Comparison of ENCODE assay signal across 8 cellular contexts in the genomic region with DNA sequence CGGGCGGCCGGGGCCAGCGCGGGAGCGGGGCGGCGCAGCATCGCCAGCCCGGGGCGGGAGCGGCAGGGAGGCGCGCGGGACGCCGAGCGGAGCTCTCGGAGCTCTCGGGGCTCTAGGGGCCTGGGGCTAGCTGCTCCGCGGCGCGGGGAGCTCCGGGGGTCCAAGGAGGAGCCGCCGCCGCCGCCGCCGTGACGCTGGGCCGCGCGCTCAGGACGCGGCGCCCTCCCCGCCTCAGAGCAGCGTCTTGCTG. TPM values are rescaled to one million over a fixed set of nuclear protein-coding genes. Genes with fewer than 3 reads are reported as not detected.
A peak's percentile ranks its signal among the peaks of the same experiment; 100 is the strongest.
DNase-seq lines count a peak whose midpoint lies in the region; ATAC-seq and TF ChIP-seq lines count a peak whose summit lies in the region.

No MANE protein-coding gene starts in this region.

- peaks cover 45% of the 10 kb centered on the region for H3K79me2 ChIP-seq in hepatocyte

- H3K9me3 Mint-ChIP-seq in CD14-positive monocyte, result peaks cover 0 to 3% (median 0%) of the 10 kb centered on the region in 7 donors
- H3K9me3 Mint-ChIP-seq in stimulated activated naive CD8-positive, alpha-beta T cell treated with anti-CD3 and anti-CD28 coated beads, Interleukin-15, Interleukin-2, amounts not matched to agents 100 ng/mL and 50 ng/mL, for 24 hours, result no peaks in the 10 kb centered on the region

- peaks cover 50% of the 10 kb centered on the region for H3K4me1 Mint-ChIP-seq in CD14-positive monocyte
- peaks cover 43% of the 10 kb centered on the region for H3K4me1 Mint-ChIP-seq in stimulated activated naive CD8-positive, alpha-beta T cell treated with anti-CD3 and anti-CD28 coated beads, Interleukin-15, Interleukin-2, amounts not matched to agents 100 ng/mL and 50 ng/mL, for 24 hours (ENCODE audit: low read depth)

- no peak for ATAC-seq in esophagus mucosa

- peak overlapping the region; percentile 83 for H3K27ac ChIP-seq in HEK293 (ENCODE audit: extremely low read depth, low read depth, low read length)
- peak overlapping the region; percentile 90 for H3K27ac ChIP-seq in WERI-Rb-1
- peak overlapping the region; percentile 48 for H3K27ac ChIP-seq in hepatocyte

- WGBS in hepatocyte (ENCODE audit: low lambda C conversion rate, missing lambda C conversion rate), result 2% methylated on average over 22 of the region's 40 CpGs

- TF ChIP-seq CTCF in CD14-positive monocyte (IDR thresholded peaks at IDR 0.05), result no peak
- TF ChIP-seq CTCF in HEK293 (tag by site-specific recombination; IDR thresholded peaks at IDR 0.05), result no peak
- TF ChIP-seq CTCF in WERI-Rb-1 (IDR thresholded peaks at IDR 0.05; ENCODE audit: low read depth, low read length), result no peak
- no peak for TF ChIP-seq CTCF in hepatocyte (IDR thresholded peaks at IDR 0.05; ENCODE audit: poor library complexity)

- peak overlapping the region; percentile 57 to 64 for H3K4me3 Mint-ChIP-seq in CD14-positive monocyte
- H3K4me3 Mint-ChIP-seq in stimulated activated naive CD8-positive, alpha-beta T cell treated with anti-CD3 and anti-CD28 coated beads, Interleukin-15, Interleukin-2, amounts not matched to agents 100 ng/mL and 50 ng/mL, for 24 hours, result peak overlapping the region; percentile 57

- H3K27me3 ChIP-seq in WERI-Rb-1 (ENCODE audit: insufficient read depth, low read depth, severe bottlenecking) (no peaks in the 10 kb centered on the region), hepatocyte (no peaks in the 10 kb centered on the region)

- in situ Hi-C loops in G401 (cut with HindIII; ENCODE audit: low sequenced_read_pairs), result no loop called here

- POLR2A ChIA-PET in HEK293 (lab: Yijun Ruan, JAX), result no interaction called here

- peak overlapping the region; percentile 89 for H3K4me3 ChIP-seq in HEK293 (ENCODE audit: low read depth, low read length)
- H3K4me3 ChIP-seq in WERI-Rb-1 (ENCODE audit: low read depth, low read length), result peak overlapping the region; percentile 97
- H3K4me3 ChIP-seq in hepatocyte, result peak overlapping the region; percentile 59

- peaks cover 16% of the 10 kb centered on the region for H4K20me1 ChIP-seq in hepatocyte (ENCODE audit: insufficient read depth, poor library complexity, severe bottlenecking)

- peak overlapping the region; percentile 45 for H2AFZ ChIP-seq in hepatocyte

- H3K36me3 Mint-ChIP-seq in CD14-positive monocyte, result peaks cover 0 to 2% of the 10 kb centered on the region in 2 donors
- peaks cover 3% of the 10 kb centered on the region for H3K36me3 Mint-ChIP-seq in stimulated activated naive CD8-positive, alpha-beta T cell treated with anti-CD3 and anti-CD28 coated beads, Interleukin-15, Interleukin-2, amounts not matched to agents 100 ng/mL and 50 ng/mL, for 24 hours (ENCODE audit: low read depth)

- H3K27me3 Mint-ChIP-seq in CD14-positive monocyte (ENCODE audit: low read depth in 3 of 3), result peaks cover 0 to 10% (median 8%) of the 10 kb centered on the region in 3 donors
- peaks cover 9% of the 10 kb centered on the region for H3K27me3 Mint-ChIP-seq in stimulated activated naive CD8-positive, alpha-beta T cell treated with anti-CD3 and anti-CD28 coated beads, Interleukin-15, Interleukin-2, amounts not matched to agents 100 ng/mL and 50 ng/mL, for 24 hours

- peak overlapping the region; percentile 90 for H3K4me2 ChIP-seq in hepatocyte

- H3K27ac Mint-ChIP-seq in CD14-positive monocyte, result no peak overlapping the region
- H3K27ac Mint-ChIP-seq in stimulated activated naive CD8-positive, alpha-beta T cell treated with anti-CD3 and anti-CD28 coated beads, Interleukin-15, Interleukin-2, amounts not matched to agents 100 ng/mL and 50 ng/mL, for 24 hours, result no peak overlapping the region

- H3K9me2 ChIP-seq in hepatocyte (replicated peaks; ENCODE audit: insufficient read depth), result no peaks in the 10 kb centered on the region

- no peak for DNase-seq in CD14-positive monocyte (ENCODE audit: low spot score)
- no peak for DNase-seq in WERI-Rb-1
- DNase-seq in hepatocyte (ENCODE audit: low spot score), result no peak
- no peak for DNase-seq in G401 (ENCODE audit: low spot score)
- DNase-seq in DMS53 treated with DMSO at 0.1 percent for 48 hours (lab: John Stamatoyannopoulos, UW; ENCODE audit: unreplicated experiment), result no peak

- intact Hi-C loops in CD14-positive monocyte (cut with micrococcal nuclease), result no loop called here

- H3K9me3 ChIP-seq in HEK293 (ENCODE audit: control insufficient read depth, insufficient read depth, low read depth, low read length), result no peaks in the 10 kb centered on the region
- no peaks in the 10 kb centered on the region for H3K9me3 ChIP-seq in WERI-Rb-1 (ENCODE audit: severe bottlenecking)
- no peaks in the 10 kb centered on the region for H3K9me3 ChIP-seq in hepatocyte (ENCODE audit: low read depth)

- H3K36me3 ChIP-seq in HEK293 (ENCODE audit: control insufficient read depth in 2 of 2, insufficient read depth in 1 of 2, low read length in 2 of 2), result no peaks in the 10 kb centered on the region; a peak in 1 of 3 replicates
- peaks cover 17% of the 10 kb centered on the region for H3K36me3 ChIP-seq in WERI-Rb-1
- H3K36me3 ChIP-seq in hepatocyte (replicated peaks; ENCODE audit: insufficient read depth, low read depth), result no peaks in the 10 kb centered on the region

- CTCF ChIA-PET in HEK293 (lab: Yijun Ruan, JAX), result interaction anchor here (0.6 kb wide), 2 partner anchors 38 to 240 kb away, joined by 3 read pairs; no protein-coding TSS in a partner anchor

- H3K4me1 ChIP-seq in HEK293 (ENCODE audit: control insufficient read depth, insufficient read depth, low read length) (peaks cover 24% of the 10 kb centered on the region), hepatocyte (ENCODE audit: insufficient read depth) (peaks cover 8% of the 10 kb centered on the region)

TF ChIP-seq in HEK293, 187 proteins besides CTCF, POLR2A, EP300 and RAD21 (continues in another document):
- no peak for TF ChIP-seq ZNF843 (tag by site-specific recombination; IDR thresholded peaks at IDR 0.05)
- TF ChIP-seq, protein P1, sequence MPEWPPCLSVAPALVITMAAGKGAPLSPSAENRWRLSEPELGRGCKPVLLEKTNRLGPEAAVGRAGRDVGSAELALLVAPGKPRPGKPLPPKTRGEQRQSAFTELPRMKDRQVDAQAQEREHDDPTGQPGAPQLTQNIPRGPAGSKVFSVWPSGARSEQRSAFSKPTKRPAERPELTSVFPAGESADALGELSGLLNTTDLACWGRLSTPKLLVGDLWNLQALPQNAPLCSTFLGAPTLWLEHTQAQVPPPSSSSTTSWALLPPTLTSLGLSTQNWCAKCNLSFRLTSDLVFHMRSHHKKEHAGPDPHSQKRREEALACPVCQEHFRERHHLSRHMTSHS (tag by site-specific recombination; IDR thresholded peaks at IDR 0.05), result no peak
- no peak for TF ChIP-seq ZNF23 (tag by site-specific recombination; IDR thresholded peaks at IDR 0.05; ENCODE audit: borderline replicate concordance)
- TF ChIP-seq KLF16 (tag by site-specific recombination; IDR thresholded peaks at IDR 0.05), result no peak
- no peak for TF ChIP-seq HOXD13 (CRISPR knock-in tag; IDR thresholded peaks at IDR 0.05; ENCODE audit: borderline replicate concordance)
- TF ChIP-seq, protein P2, sequence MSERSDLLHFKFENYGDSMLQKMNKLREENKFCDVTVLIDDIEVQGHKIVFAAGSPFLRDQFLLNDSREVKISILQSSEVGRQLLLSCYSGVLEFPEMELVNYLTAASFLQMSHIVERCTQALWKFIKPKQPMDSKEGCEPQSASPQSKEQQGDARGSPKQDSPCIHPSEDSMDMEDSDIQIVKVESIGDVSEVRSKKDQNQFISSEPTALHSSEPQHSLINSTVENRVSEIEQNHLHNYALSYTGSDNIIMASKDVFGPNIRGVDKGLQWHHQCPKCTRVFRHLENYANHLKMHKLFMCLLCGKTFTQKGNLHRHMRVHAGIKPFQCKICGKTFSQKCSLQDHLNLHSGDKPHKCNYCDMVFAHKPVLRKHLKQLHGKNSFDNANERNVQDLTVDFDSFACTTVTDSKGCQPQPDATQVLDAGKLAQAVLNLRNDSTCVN (tag by site-specific recombination; optimal IDR thresholded peaks at IDR 0.05), result no peak
- TF ChIP-seq, protein P3, sequence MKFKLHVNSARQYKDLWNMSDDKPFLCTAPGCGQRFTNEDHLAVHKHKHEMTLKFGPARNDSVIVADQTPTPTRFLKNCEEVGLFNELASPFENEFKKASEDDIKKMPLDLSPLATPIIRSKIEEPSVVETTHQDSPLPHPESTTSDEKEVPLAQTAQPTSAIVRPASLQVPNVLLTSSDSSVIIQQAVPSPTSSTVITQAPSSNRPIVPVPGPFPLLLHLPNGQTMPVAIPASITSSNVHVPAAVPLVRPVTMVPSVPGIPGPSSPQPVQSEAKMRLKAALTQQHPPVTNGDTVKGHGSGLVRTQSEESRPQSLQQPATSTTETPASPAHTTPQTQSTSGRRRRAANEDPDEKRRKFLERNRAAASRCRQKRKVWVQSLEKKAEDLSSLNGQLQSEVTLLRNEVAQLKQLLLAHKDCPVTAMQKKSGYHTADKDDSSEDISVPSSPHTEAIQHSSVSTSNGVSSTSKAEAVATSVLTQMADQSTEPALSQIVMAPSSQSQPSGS (tag by site-specific recombination; IDR thresholded peaks at IDR 0.05; ENCODE audit: low read depth), result no peak
- TF ChIP-seq ZNF677 (tag by site-specific recombination; IDR thresholded peaks at IDR 0.05), result 0 out of 2 replicates have a peak, but pooled peaks have one; percentile 28
- TF ChIP-seq ZNF175 (tag by site-specific recombination; IDR thresholded peaks at IDR 0.05), result no peak
- TF ChIP-seq ZNF701 (tag by site-specific recombination; IDR thresholded peaks at IDR 0.05), result no peak
- TF ChIP-seq ZSCAN5A (tag by site-specific recombination; IDR thresholded peaks at IDR 0.05), result no peak

RNA-seq across cellular contexts. Expression of gene CLSTN1, which starts 0.1 kb away (rescaled TPM):
- 1 to 10 TPM; 5.2 to 5.3 TPM for polyA plus RNA-seq in CD14-positive monocyte
- total RNA-seq in hepatocyte, result 40.5 and 47.7 TPM in 2 replicates
- polyA plus RNA-seq in hepatocyte, result 64.9 and 74.2 TPM in 2 replicates
- total RNA-seq in G401 (2014; rRNA removed; shearing (Covaris generic)), result 136 and 175 TPM in 2 replicates
- total RNA-seq in esophagus mucosa, result 121 TPM
